Comparison of ENCODE assay signal across 35 cellular contexts in the genomic region with DNA sequence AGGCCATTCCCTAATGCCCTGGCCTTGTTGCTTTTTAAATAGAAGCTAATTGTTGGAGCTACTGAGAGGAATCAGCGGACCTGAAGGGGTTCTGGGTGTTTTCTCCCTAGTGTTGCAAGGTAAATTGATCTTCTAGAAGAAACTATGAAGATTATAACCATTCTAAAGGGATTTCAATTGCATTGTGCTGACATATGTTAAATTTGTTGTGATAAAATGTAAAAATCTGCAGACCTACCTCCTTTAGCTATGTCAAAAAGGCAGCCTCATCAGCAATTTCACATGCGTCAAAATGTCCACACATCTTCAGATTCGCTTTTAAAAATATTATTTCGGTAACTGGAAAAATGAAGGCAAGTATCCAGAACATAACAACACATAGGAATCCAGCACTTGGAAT. TPM values are rescaled to one million over a fixed set of nuclear protein-coding genes. Genes with fewer than 3 reads are reported as not detected.
"Had no signal": no experiment of that assay in that cellular context is flagged by ENCODE, and none has a peak within 500 bp of the region (broad histone marks: within the 10 kb centered on the region; RNA-seq: fewer than 3 reads in every experiment).

No MANE protein-coding gene starts in this region.

- H3K9me3 ChIP-seq: MG63 had no signal

- H3K27me3 ChIP-seq: MG63 had no signal

- DNase-seq: MG63, MM.1S, MV-4-11, NCI-H1048, NCI-H1092, NCI-H1092 treated with DMSO at 0.1 percent for 48 hours, NCI-H1105, NCI-H1105 treated with DMSO at 0.1 percent for 48 hours, NCI-H1417, NCI-H1417 treated with DMSO at 0.1 percent for 48 hours, NCI-H1436, NCI-H1436 treated with DMSO at 0.1 percent for 48 hours, NCI-H1694, NCI-H1694 treated with DMSO at 0.1 percent for 48 hours, NCI-H187, NCI-H187 treated with DMSO at 0.1 percent for 48 hours, NCI-H1930, NCI-H2029, NCI-H2029 treated with DMSO at 0.1 percent for 48 hours, NCI-H2081, NCI-H2081 treated with DMSO at 0.1 percent for 48 hours, NCI-H2107, NCI-H2171, NCI-H2171 treated with DMSO at 0.1 percent for 48 hours, NCI-H2227 treated with DMSO at 0.1 percent for 48 hours, NCI-H226, NCI-H446, NCI-H446 treated with DMSO at 0.1 percent for 48 hours, NCI-H510A, NCI-H510A treated with DMSO at 0.1 percent for 48 hours, NCI-H524 treated with DMSO at 0.1 percent for 48 hours had no signal

- H3K36me3 ChIP-seq: MG63 had no signal

- H3K4me3 ChIP-seq: MG63 had no signal

RNA-seq across cellular contexts. Expression of a gene that starts 44.4 kb away (rescaled TPM):
- total RNA-seq: LHCN-M2, M059J, MCF 10A, NCI-H460 had no signal
